ENCODE assay signal across 1 cellular context in the genomic region with DNA sequence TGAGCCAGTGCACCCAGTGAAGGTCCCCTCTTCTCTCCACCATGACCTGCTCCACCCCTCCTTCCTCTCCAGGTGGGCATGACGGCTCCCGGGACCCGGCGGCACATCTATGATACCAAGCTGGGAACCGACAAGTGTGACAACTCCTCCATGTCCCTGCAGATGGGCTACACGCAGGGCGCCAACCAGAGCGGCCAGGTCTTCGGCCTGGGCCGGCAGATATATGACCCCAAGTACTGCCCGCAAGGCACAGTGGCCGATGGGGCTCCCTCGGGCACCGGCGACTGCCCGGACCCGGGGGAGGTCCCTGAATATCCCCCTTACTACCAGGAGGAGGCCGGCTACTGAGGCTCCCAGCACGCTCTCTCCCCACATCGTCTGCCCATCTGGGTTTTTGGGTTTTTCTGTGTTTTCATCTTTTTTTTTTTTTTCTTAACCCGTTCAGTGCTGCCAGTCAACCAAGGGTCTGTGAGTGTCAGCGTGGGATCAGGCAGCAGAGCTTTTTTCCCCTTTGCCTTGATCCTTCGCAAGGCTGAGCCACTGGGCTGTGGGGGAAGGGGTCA.
TF ChIP-seq lines count a peak whose summit lies in the region.

No MANE protein-coding gene starts in this region.

TF ChIP-seq in K562, 482 proteins besides CTCF, POLR2A, EP300 and RAD21 (continues in another document):
- TF ChIP-seq NFYB (IDR thresholded peaks at IDR 0.05; ENCODE audit: extremely low read depth, insufficient read length) (no peak), MAFG (tag; conservative IDR thresholded peaks at IDR 0.05) (no peak), MXD1 (CRISPR knock-in tag; IDR thresholded peaks at IDR 0.05; ENCODE audit: borderline replicate concordance, poor library complexity, severe bottlenecking) (no peak), ZNF133 (CRISPR knock-in tag; IDR thresholded peaks at IDR 0.05) (no peak), ZNF224 (CRISPR knock-in tag; IDR thresholded peaks at IDR 0.05) (no peak), BRD4 (IDR thresholded peaks at IDR 0.05) (peak; percentile 49; the same call in 1 of the 2 replicates), RBFOX2 (IDR thresholded peaks at IDR 0.05; ENCODE audit: low read depth, low read length) (peak; percentile 41), TAF9B (IDR thresholded peaks at IDR 0.05; ENCODE audit: partially characterized antibody) (no peak), ZNF384 (IDR thresholded peaks at IDR 0.05; ENCODE audit: low read depth, low read length) (peak; percentile 51; the same call in 1 of the 2 replicates), EGR1 (conservative IDR thresholded peaks at IDR 0.05) (no peak), SMARCA5 (IDR thresholded peaks at IDR 0.05) (peak; percentile 65; the same call in 1 of the 2 replicates), GTF3C2 (IDR thresholded peaks at IDR 0.05; ENCODE audit: borderline replicate concordance, extremely low read depth, insufficient read length) (no peak), RBBP5 (IDR thresholded peaks at IDR 0.05; ENCODE audit: borderline replicate concordance, insufficient read depth, low read length, poor library complexity, severe bottlenecking) (peak; percentile 48), RFX7 (CRISPR knock-in tag; IDR thresholded peaks at IDR 0.05) (no peak), CUX1 (CRISPR knock-in tag; IDR thresholded peaks at IDR 0.05) (no peak), STAG1 (CRISPR knock-in tag; IDR thresholded peaks at IDR 0.05; ENCODE audit: borderline replicate concordance) (no peak), PTBP1 (IDR thresholded peaks at IDR 0.05; ENCODE audit: low read depth, low read length) (peak; percentile 82; the same call in 1 of the 2 replicates), RBM22 (IDR thresholded peaks at IDR 0.05; ENCODE audit: low read depth, low read length, poor library complexity, severe bottlenecking) (peak; percentile 35), ELK3 (CRISPR knock-in tag; IDR thresholded peaks at IDR 0.05) (no peak), MYNN (IDR thresholded peaks at IDR 0.05) (0 out of 2 replicates have a peak, but pooled peaks have one; percentile 21), MYNN (CRISPR knock-in tag; IDR thresholded peaks at IDR 0.05) (no peak), PHB2 (IDR thresholded peaks at IDR 0.05; ENCODE audit: low read depth) (no peak), TGIF2 (CRISPR knock-in tag; IDR thresholded peaks at IDR 0.05) (no peak), POLR2H (tag; IDR thresholded peaks at IDR 0.05; ENCODE audit: low read depth) (no peak), ARHGAP35 (IDR thresholded peaks at IDR 0.05; ENCODE audit: partially characterized antibody) (peak; percentile 41), ETV5 (CRISPR knock-in tag; IDR thresholded peaks at IDR 0.05; ENCODE audit: low read depth) (no peak), PRDM10 (IDR thresholded peaks at IDR 0.05; ENCODE audit: partially characterized antibody) (no peak), ZZZ3 (IDR thresholded peaks at IDR 0.05) (no peak), FOXJ2 (tag; IDR thresholded peaks at IDR 0.05) (no peak), ZNF431 (CRISPR knock-in tag; IDR thresholded peaks at IDR 0.05) (no peak), BRD9 (IDR thresholded peaks at IDR 0.05; ENCODE audit: low read depth, partially characterized antibody) (no peak)
- TF ChIP-seq, protein P1, sequence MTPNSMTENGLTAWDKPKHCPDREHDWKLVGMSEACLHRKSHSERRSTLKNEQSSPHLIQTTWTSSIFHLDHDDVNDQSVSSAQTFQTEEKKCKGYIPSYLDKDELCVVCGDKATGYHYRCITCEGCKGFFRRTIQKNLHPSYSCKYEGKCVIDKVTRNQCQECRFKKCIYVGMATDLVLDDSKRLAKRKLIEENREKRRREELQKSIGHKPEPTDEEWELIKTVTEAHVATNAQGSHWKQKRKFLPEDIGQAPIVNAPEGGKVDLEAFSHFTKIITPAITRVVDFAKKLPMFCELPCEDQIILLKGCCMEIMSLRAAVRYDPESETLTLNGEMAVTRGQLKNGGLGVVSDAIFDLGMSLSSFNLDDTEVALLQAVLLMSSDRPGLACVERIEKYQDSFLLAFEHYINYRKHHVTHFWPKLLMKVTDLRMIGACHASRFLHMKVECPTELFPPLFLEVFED (CRISPR knock-in tag; conservative IDR thresholded peaks at IDR 0.05), result 0 out of 2 replicates have a peak, but pooled peaks have one; percentile 41
- TF ChIP-seq, protein P2, sequence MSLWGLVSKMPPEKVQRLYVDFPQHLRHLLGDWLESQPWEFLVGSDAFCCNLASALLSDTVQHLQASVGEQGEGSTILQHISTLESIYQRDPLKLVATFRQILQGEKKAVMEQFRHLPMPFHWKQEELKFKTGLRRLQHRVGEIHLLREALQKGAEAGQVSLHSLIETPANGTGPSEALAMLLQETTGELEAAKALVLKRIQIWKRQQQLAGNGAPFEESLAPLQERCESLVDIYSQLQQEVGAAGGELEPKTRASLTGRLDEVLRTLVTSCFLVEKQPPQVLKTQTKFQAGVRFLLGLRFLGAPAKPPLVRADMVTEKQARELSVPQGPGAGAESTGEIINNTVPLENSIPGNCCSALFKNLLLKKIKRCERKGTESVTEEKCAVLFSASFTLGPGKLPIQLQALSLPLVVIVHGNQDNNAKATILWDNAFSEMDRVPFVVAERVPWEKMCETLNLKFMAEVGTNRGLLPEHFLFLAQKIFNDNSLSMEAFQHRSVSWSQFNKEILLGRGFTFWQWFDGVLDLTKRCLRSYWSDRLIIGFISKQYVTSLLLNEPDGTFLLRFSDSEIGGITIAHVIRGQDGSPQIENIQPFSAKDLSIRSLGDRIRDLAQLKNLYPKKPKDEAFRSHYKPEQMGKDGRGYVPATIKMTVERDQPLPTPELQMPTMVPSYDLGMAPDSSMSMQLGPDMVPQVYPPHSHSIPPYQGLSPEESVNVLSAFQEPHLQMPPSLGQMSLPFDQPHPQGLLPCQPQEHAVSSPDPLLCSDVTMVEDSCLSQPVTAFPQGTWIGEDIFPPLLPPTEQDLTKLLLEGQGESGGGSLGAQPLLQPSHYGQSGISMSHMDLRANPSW (CRISPR knock-in tag; IDR thresholded peaks at IDR 0.05), result no peak
- TF ChIP-seq, protein P3, sequence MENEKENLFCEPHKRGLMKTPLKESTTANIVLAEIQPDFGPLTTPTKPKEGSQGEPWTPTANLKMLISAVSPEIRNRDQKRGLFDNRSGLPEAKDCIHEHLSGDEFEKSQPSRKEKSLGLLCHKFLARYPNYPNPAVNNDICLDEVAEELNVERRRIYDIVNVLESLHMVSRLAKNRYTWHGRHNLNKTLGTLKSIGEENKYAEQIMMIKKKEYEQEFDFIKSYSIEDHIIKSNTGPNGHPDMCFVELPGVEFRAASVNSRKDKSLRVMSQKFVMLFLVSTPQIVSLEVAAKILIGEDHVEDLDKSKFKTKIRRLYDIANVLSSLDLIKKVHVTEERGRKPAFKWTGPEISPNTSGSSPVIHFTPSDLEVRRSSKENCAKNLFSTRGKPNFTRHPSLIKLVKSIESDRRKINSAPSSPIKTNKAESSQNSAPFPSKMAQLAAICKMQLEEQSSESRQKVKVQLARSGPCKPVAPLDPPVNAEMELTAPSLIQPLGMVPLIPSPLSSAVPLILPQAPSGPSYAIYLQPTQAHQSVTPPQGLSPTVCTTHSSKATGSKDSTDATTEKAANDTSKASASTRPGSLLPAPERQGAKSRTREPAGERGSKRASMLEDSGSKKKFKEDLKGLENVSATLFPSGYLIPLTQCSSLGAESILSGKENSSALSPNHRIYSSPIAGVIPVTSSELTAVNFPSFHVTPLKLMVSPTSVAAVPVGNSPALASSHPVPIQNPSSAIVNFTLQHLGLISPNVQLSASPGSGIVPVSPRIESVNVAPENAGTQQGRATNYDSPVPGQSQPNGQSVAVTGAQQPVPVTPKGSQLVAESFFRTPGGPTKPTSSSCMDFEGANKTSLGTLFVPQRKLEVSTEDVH (IDR thresholded peaks at IDR 0.05; ENCODE audit: low read depth, partially characterized antibody), result no peak
